In the genomic region with DNA sequence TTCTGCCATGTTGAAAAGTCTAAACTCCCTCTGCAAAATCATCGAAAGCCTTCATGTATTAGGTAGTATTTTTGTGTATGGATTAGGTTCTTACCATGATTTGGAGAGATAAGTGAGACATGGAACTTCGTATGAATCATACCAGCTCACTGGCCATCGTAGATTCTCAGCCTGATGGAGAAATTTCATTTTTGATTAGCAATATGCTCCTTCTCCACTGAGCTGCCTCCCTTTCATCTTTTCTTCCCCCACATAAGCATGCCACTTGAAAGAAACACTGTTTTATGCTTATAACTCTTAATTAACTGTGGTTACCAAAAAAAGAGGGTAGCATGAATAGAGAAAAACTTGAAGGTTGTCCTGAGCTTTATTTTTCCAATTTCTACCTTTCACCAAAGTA, we compare ENCODE assay signal across 12 cellular contexts.
DNase-seq lines count a peak whose midpoint lies in the region; ATAC-seq, FAIRE-seq and TF ChIP-seq lines count a peak whose summit lies in the region.
"Had no signal": no experiment of that assay in that cellular context is flagged by ENCODE, and none has a peak within 500 bp of the region (broad histone marks: within the 10 kb centered on the region; RNA-seq: fewer than 3 reads in every experiment).

No MANE protein-coding gene starts in this region.

- peaks cover 22% of the 10 kb centered on the region; the same call in 1 of the 2 replicates for H3K36me3 ChIP-seq in RWPE2 (ENCODE audit: low read depth)
- peaks cover 0 to 24% (median 17%) of the 10 kb centered on the region in 4 donors for H3K36me3 ChIP-seq in stomach

- peaks cover 25% of the 10 kb centered on the region for H3K4me1 ChIP-seq in RWPE2 (ENCODE audit: insufficient read depth, poor library complexity, severe bottlenecking)
- H3K4me1 ChIP-seq in stomach: peaks cover 6 to 35% (median 19%) of the 10 kb centered on the region in 4 donors

- peaks cover 95% of the 10 kb centered on the region for H3K4me1 Mint-ChIP-seq in CD4-positive, alpha-beta T cell (ENCODE audit: low read depth)
- H3K4me1 Mint-ChIP-seq in naive thymus-derived CD8-positive, alpha-beta T cell: peaks cover 49 to 94% (median 89%) of the 10 kb centered on the region in 4 donors

- H3K27me3 Mint-ChIP-seq in CD4-positive, alpha-beta T cell: no peaks in the 10 kb centered on the region
- H3K27me3 Mint-ChIP-seq in naive thymus-derived CD8-positive, alpha-beta T cell: no peaks in the 10 kb centered on the region

- H3K27ac Mint-ChIP-seq in CD4-positive, alpha-beta T cell: peak overlapping the region; percentile 97
- H3K27ac Mint-ChIP-seq in naive thymus-derived CD8-positive, alpha-beta T cell: peak overlapping the region; percentile 80 to 99 (median 95)

- H3K4me3 ChIP-seq in RWPE2 (ENCODE audit: severe bottlenecking) (peak overlapping the region; percentile 5), stomach (no peak overlapping the region)

- TF ChIP-seq EP300 in stomach (IDR thresholded peaks at IDR 0.05): no peak

- H3K9me3 Mint-ChIP-seq in CD4-positive, alpha-beta T cell: no peaks in the 10 kb centered on the region
- peaks cover 0 to 3% (median 0%) of the 10 kb centered on the region in 9 donors for H3K9me3 Mint-ChIP-seq in naive thymus-derived CD8-positive, alpha-beta T cell

- no peak for DNase-seq in CD4-positive, alpha-beta T cell
- DNase-seq in RWPE2 (ENCODE audit: low spot score) (no peak), stomach (no peak), RCC 7860 (ENCODE audit: low spot score) (no peak)
- peak; percentile 56 for DNase-seq in central memory CD4-positive, alpha-beta T cell
- DNase-seq in naive thymus-derived CD8-positive, alpha-beta T cell: peak in 5 of 10 donors; percentile 15 to 60 (median 46)
- DNase-seq: EL; SHP77 treated with DMSO at 0.1 percent for 48 hours; stimulated activated CD4-positive, alpha-beta T cell treated with anti-CD3 and anti-CD28 coated beads, Interleukin-2, amount 100 ng/mL, for 48 hours had no signal

- CTCF ChIA-PET in CD4-positive, alpha-beta T cell (lab: Charles Lee): interaction anchor here (0.6 to 1.9 kb wide), 7 partner anchors 19 to 229 kb away, joined by 3 to 5 read pairs (median 4); no protein-coding TSS in a partner anchor

- no peaks in the 10 kb centered on the region for H3K27me3 ChIP-seq in CD4-positive, alpha-beta T cell (ENCODE audit: control insufficient read depth, insufficient read depth, low read length)
- H3K27me3 ChIP-seq in RWPE2 (ENCODE audit: insufficient read depth, poor library complexity, severe bottlenecking): no peaks in the 10 kb centered on the region
- H3K27me3 ChIP-seq in stomach: no peaks in the 10 kb centered on the region

- peak; percentile 53 for ATAC-seq in CD4-positive, alpha-beta T cell (ENCODE audit: poor library complexity)
- ATAC-seq in RWPE2 (ENCODE audit: low read depth) (no peak), GM21786 (IDR thresholded peaks at IDR 0.05; ENCODE audit: unreplicated experiment) (no peak), GM21367 (IDR thresholded peaks at IDR 0.05; ENCODE audit: unreplicated experiment) (no peak)
- ATAC-seq in naive thymus-derived CD8-positive, alpha-beta T cell: peak; percentile 57 to 68

- no peak for TF ChIP-seq CTCF in CD4-positive, alpha-beta T cell (IDR thresholded peaks at IDR 0.05)
- TF ChIP-seq CTCF in RWPE2 (IDR thresholded peaks at IDR 0.05; ENCODE audit: poor library complexity, severe bottlenecking): no peak
- TF ChIP-seq CTCF in stomach (IDR thresholded peaks at IDR 0.05): no peak

- H3K9me3 ChIP-seq in CD4-positive, alpha-beta T cell (ENCODE audit: control insufficient read depth, low read length): no peaks in the 10 kb centered on the region
- H3K9me3 ChIP-seq in RWPE2 (ENCODE audit: severe bottlenecking) (no peaks in the 10 kb centered on the region), stomach (no peaks in the 10 kb centered on the region)

- no peak for TF ChIP-seq POLR2A in stomach (IDR thresholded peaks at IDR 0.05)

- intact Hi-C loops in CD4-positive, alpha-beta T cell (cut with DNase I, micrococcal nuclease): loop anchor here (2.0 to 5.0 kb wide), 7 partner anchors 36 to 231 kb away; no protein-coding TSS in a partner anchor
- intact Hi-C loops in stomach (cut with DNase I; ENCODE audit: low total_unique reads): no loop called here

- 69 to 77% (median 76%) methylated on average over 3 of the region's 3 CpGs for WGBS in stomach, 5 donors

- H3K27ac ChIP-seq in CD4-positive, alpha-beta T cell (ENCODE audit: low read depth, low read length): peak overlapping the region; percentile 82
- H3K27ac ChIP-seq in RWPE2 (ENCODE audit: poor library complexity, severe bottlenecking) (peak overlapping the region; percentile 63), stomach (peak overlapping the region in 2 of 5 donors; percentile 32 to 47)
- H3K27ac ChIP-seq: KMS-11 had no signal

- H3K36me3 Mint-ChIP-seq in CD4-positive, alpha-beta T cell (ENCODE audit: low read depth): peaks cover 70% of the 10 kb centered on the region
- peaks cover 6 to 53% (median 15%) of the 10 kb centered on the region in 3 donors for H3K36me3 Mint-ChIP-seq in naive thymus-derived CD8-positive, alpha-beta T cell

- H3K4me3 Mint-ChIP-seq in CD4-positive, alpha-beta T cell: peak overlapping the region; percentile 87
- peak overlapping the region; percentile 62 to 88 (median 82) for H3K4me3 Mint-ChIP-seq in naive thymus-derived CD8-positive, alpha-beta T cell

- no peak for FAIRE-seq in RCC 7860 (lab: Jason Lieb, UNC)

- POLR2A ChIA-PET in CD4-positive, alpha-beta T cell (lab: Charles Lee): interaction anchor here (0.6 to 3.6 kb wide), 15 partner anchors 10 to 238 kb away, joined by 3 to 30 read pairs (median 4); no protein-coding TSS in a partner anchor
- POLR2A ChIA-PET in naive thymus-derived CD8-positive, alpha-beta T cell (lab: Charles Lee): interaction anchor here (0.6 to 3.3 kb wide), 11 partner anchors 8 to 304 kb away, joined by 3 to 16 read pairs (median 4); no protein-coding TSS in a partner anchor

Comparison
In these comparisons a context has a peak if more than half of its experiments do, and no peak if none do; other contexts are left out.
1. ATAC-seq: peak in CD4-positive, alpha-beta T cell (single experiment) and naive thymus-derived CD8-positive, alpha-beta T cell (2 of 2); none in RWPE2 (single experiment), GM21786 (single experiment) and GM21367 (single experiment).